1 cellular context compared by ENCODE assay signal in the genomic region with DNA sequence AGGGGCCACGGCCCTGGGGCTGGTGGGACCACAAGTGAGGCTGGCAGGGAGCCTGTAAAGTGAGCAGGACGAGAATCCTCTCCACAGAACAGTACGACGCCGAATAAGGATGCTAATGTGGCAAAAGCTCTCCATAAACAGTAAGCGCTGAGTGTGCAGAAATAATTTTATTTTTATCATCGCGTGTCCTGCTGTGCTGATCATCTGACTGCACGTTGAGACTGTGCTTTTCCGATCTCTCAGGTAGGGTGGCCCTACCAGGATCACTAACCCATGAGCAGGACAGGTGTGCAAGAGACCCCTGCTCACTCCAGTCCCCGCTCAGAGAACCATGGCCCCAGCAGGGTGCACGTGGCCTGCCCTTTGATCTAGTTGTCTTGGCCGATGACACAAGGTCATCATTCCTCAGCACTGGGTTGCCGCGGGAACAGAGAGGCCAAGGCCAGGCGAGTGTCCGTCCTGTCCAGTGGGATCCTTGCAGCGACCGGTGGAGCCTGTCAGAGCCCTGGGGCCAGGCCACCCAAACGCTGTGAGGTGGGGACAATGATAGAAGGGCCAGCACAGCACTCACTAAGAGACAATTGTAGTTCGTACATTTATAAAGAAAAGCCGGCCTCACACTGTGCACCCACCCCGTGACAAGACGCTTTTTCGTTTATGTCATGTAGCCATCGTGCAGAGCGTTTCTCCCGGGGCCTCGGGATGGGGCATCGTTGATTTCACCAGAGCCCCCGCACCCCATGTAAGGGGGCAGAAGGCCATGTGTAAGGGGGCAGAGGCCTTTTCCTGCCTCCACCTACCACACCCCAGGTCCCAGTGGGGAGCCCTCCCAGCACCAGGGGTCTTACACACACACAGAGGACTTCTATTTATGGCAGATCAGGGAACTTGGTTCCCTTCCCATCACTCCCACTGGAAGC.
A peak's percentile ranks its signal among the peaks of the same experiment; 100 is the strongest.
TF ChIP-seq lines count a peak whose summit lies in the region.

No MANE protein-coding gene starts in this region.

TF ChIP-seq in HepG2, 621 proteins besides CTCF, POLR2A, EP300 and RAD21 (continued from another document and continues in another):
- TF ChIP-seq ZEB1 (IDR thresholded peaks at IDR 0.05; ENCODE audit: insufficient replicate concordance, low read depth) (no peak), HOXA5 (CRISPR knock-in tag; IDR thresholded peaks at IDR 0.05) (no peak), ATF6 (CRISPR knock-in tag; conservative IDR thresholded peaks at IDR 0.05) (no peak), AGO1 (IDR thresholded peaks at IDR 0.05; ENCODE audit: low read depth, low read length, poor library complexity, severe bottlenecking) (no peak), ARNTL (CRISPR knock-in tag; IDR thresholded peaks at IDR 0.05) (peak; percentile 87), MAFF (IDR thresholded peaks at IDR 0.05; ENCODE audit: low read depth, low read length) (peak; percentile 93), SALL1 (CRISPR knock-in tag; IDR thresholded peaks at IDR 0.05) (peak; percentile 88), NR2F6 (IDR thresholded peaks at IDR 0.05) (peak; percentile 45; the same call in 1 of the 2 replicates), NR2F6 (CRISPR knock-in tag; IDR thresholded peaks at IDR 0.05) (peak; percentile 91), GATA4 (IDR thresholded peaks at IDR 0.05; ENCODE audit: borderline replicate concordance, low read depth) (no peak), SMAD3 (CRISPR knock-in tag; IDR thresholded peaks at IDR 0.05) (0 out of 2 replicates have a peak, but pooled peaks have one; percentile 32), ZBTB7B (CRISPR knock-in tag; IDR thresholded peaks at IDR 0.05) (peak; percentile 67; the same call in 1 of the 2 replicates), KDM1A (CRISPR knock-in tag; IDR thresholded peaks at IDR 0.05) (0 out of 2 replicates have a peak, but pooled peaks have one; percentile 27), KLF6 (CRISPR knock-in tag; IDR thresholded peaks at IDR 0.05) (0 out of 2 replicates have a peak, but pooled peaks have one; percentile 39), RXRB (CRISPR knock-in tag; IDR thresholded peaks at IDR 0.05; ENCODE audit: borderline replicate concordance) (peak; percentile 91), ZGPAT (CRISPR knock-in tag; IDR thresholded peaks at IDR 0.05) (0 out of 2 replicates have a peak, but pooled peaks have one; percentile 33), ZNF704 (CRISPR knock-in tag; IDR thresholded peaks at IDR 0.05; ENCODE audit: borderline replicate concordance) (no peak), NPAS2 (CRISPR knock-in tag; IDR thresholded peaks at IDR 0.05; ENCODE audit: borderline replicate concordance) (no peak), RAD51 (IDR thresholded peaks at IDR 0.05; ENCODE audit: borderline replicate concordance) (no peak), ZFP36L1 (CRISPR knock-in tag; IDR thresholded peaks at IDR 0.05) (no peak), ATF2 (CRISPR knock-in tag; IDR thresholded peaks at IDR 0.05) (peak; percentile 63; the same call in 1 of the 2 replicates), PPARG (CRISPR knock-in tag; conservative IDR thresholded peaks at IDR 0.05) (peak; percentile 84), ZNF280D (CRISPR knock-in tag; IDR thresholded peaks at IDR 0.05) (peak; percentile 61; the same call in 1 of the 2 replicates), ZNF350 (CRISPR knock-in tag; IDR thresholded peaks at IDR 0.05; ENCODE audit: borderline replicate concordance, low read depth) (peak; percentile 50; the same call in 1 of the 2 replicates), ZNF230 (CRISPR knock-in tag; IDR thresholded peaks at IDR 0.05) (0 out of 2 replicates have a peak, but pooled peaks have one; percentile 59), ZNF317 (CRISPR knock-in tag; IDR thresholded peaks at IDR 0.05) (no peak), ZNF281 (CRISPR knock-in tag; IDR thresholded peaks at IDR 0.05; ENCODE audit: borderline replicate concordance) (peak; percentile 25; the same call in 1 of the 2 replicates), ARID4A (CRISPR knock-in tag; IDR thresholded peaks at IDR 0.05; ENCODE audit: borderline replicate concordance) (peak; percentile 27; the same call in 1 of the 2 replicates), ZNF12 (CRISPR knock-in tag; IDR thresholded peaks at IDR 0.05) (no peak), ZNF20 (CRISPR knock-in tag; IDR thresholded peaks at IDR 0.05) (no peak)
- TF ChIP-seq, protein P1, sequence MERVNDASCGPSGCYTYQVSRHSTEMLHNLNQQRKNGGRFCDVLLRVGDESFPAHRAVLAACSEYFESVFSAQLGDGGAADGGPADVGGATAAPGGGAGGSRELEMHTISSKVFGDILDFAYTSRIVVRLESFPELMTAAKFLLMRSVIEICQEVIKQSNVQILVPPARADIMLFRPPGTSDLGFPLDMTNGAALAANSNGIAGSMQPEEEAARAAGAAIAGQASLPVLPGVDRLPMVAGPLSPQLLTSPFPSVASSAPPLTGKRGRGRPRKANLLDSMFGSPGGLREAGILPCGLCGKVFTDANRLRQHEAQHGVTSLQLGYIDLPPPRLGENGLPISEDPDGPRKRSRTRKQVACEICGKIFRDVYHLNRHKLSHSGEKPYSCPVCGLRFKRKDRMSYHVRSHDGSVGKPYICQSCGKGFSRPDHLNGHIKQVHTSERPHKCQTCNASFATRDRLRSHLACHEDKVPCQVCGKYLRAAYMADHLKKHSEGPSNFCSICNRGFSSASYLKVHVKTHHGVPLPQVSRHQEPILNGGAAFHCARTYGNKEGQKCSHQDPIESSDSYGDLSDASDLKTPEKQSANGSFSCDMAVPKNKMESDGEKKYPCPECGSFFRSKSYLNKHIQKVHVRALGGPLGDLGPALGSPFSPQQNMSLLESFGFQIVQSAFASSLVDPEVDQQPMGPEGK (CRISPR knock-in tag; IDR thresholded peaks at IDR 0.05) = peak; percentile 48; the same call in 1 of the 2 replicates
- TF ChIP-seq, protein P2, sequence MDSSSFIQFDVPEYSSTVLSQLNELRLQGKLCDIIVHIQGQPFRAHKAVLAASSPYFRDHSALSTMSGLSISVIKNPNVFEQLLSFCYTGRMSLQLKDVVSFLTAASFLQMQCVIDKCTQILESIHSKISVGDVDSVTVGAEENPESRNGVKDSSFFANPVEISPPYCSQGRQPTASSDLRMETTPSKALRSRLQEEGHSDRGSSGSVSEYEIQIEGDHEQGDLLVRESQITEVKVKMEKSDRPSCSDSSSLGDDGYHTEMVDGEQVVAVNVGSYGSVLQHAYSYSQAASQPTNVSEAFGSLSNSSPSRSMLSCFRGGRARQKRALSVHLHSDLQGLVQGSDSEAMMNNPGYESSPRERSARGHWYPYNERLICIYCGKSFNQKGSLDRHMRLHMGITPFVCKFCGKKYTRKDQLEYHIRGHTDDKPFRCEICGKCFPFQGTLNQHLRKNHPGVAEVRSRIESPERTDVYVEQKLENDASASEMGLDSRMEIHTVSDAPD (CRISPR knock-in tag; IDR thresholded peaks at IDR 0.05) = no peak
